16 cellular contexts compared by ENCODE assay signal in the genomic region with DNA sequence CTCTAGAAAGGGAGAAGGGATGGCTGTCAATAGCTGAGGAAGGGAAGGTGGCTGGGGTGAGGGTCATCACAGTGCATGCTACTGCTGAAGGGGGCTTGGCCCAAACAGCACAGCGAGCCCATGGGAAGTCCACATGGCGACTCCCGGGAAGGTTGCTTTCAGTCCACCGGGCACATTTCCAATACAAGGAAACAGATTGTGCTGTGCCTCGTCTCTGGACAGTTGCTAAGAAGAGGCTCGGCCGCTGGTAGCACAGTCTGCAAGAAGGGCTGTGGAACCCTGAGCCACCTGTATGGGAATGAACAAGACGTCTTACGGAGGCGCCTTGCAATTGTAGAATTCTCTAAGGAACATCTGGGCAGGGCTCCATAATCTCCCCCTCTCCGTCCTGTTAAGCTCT.
"Had no signal": no experiment of that assay in that cellular context is flagged by ENCODE, and none has a peak within 500 bp of the region (broad histone marks: within the 10 kb centered on the region; RNA-seq: fewer than 3 reads in every experiment).

No MANE protein-coding gene starts in this region.

- H2AFZ ChIP-seq: parathyroid adenoma had no signal

- H3K79me2 ChIP-seq: parathyroid adenoma had no signal

- DNase-seq: effector memory CD4-positive, alpha-beta T cell; gastrocnemius medialis; immature natural killer cell; left lung; lower lobe of right lung; natural killer cell; occipital lobe; right lobe of liver; stimulated activated CD4-positive, alpha-beta T cell treated with anti-CD3 and anti-CD28 coated beads, Interleukin-4, amount 100 ng/mL, for 1 hour; stimulated activated CD8-positive, alpha-beta memory T cell treated with anti-CD3 and anti-CD28 coated beads, Interleukin-4, amount 100 ng/mL, for 48 hours; transverse colon had no signal

- H3K4me1 ChIP-seq: gastrocnemius medialis, left lung, lower lobe of right lung, parathyroid adenoma, prostate gland, right lobe of liver, transverse colon had no signal

- H3K27me3 ChIP-seq: right lobe of liver, transverse colon had no signal

- H3K36me3 ChIP-seq: esophagus muscularis mucosa, gastrocnemius medialis, left lung, lower lobe of right lung, prostate gland, right lobe of liver, thoracic aorta, transverse colon had no signal

- H3K4me3 ChIP-seq: esophagus muscularis mucosa, gastrocnemius medialis, left lung, lower lobe of right lung, prostate gland, right lobe of liver, thoracic aorta, transverse colon had no signal

- ATAC-seq: gastrocnemius medialis; left lung; lower lobe of right lung; natural killer cell; right lobe of liver; stimulated activated effector memory CD8-positive, alpha-beta T cell treated with anti-CD3 and anti-CD28 coated beads, Interleukin-12 subunit alpha, Interleukin-12 subunit beta, amount 100 ng/mL, for 72 hours had no signal

- H3K27ac ChIP-seq: esophagus muscularis mucosa, gastrocnemius medialis, left lung, lower lobe of right lung, parathyroid adenoma, prostate gland, right lobe of liver, thoracic aorta, transverse colon had no signal

- H3K9ac ChIP-seq: parathyroid adenoma had no signal

- H3K9me3 ChIP-seq: esophagus muscularis mucosa, gastrocnemius medialis, lower lobe of right lung, prostate gland, right lobe of liver, thoracic aorta, transverse colon had no signal
